14 cellular contexts compared by ENCODE assay signal in genomic region chrX:35726176-35726575, GRCh38.
A peak's percentile ranks its signal among the peaks of the same experiment; 100 is the strongest.
DNase-seq lines count a peak whose midpoint lies in the region; ATAC-seq and TF ChIP-seq lines count a peak whose summit lies in the region.
"Had no signal": no experiment of that assay in that cellular context is flagged by ENCODE, and none has a peak within 500 bp of the region (broad histone marks: within the 10 kb centered on the region; RNA-seq: fewer than 3 reads in every experiment).

No MANE protein-coding gene starts in this region.

- H3K9ac ChIP-seq in SK-N-MC (ENCODE audit: insufficient read length): no peak overlapping the region

- no peak overlapping the region for H3K4me3 ChIP-seq in SK-N-MC
- H3K4me3 ChIP-seq: thoracic aorta had no signal

- no peak for ATAC-seq in HG03175 (IDR thresholded peaks at IDR 0.05; ENCODE audit: unreplicated experiment)

- H3K27me3 Mint-ChIP-seq in HFFc6 (ENCODE audit: insufficient read depth): no peaks in the 10 kb centered on the region; the same call in 1 of the 2 replicates
- H3K27me3 Mint-ChIP-seq: CD8-positive, alpha-beta memory T cell had no signal

- DNase-seq in ACHN: peak; percentile 8
- peak; percentile 0 for DNase-seq in HFFc6
- peak; percentile 8 for DNase-seq in SK-N-MC (ENCODE audit: low read depth, low spot score)
- DNase-seq in foreskin melanocyte: peak; percentile 2
- DNase-seq in activated CD4-positive, alpha-beta T cell treated with anti-CD3 and anti-CD28 coated beads, Interleukin-2, amount 50 U/mL, for 48 hours: no peak
- no peak for DNase-seq in central memory CD4-positive, alpha-beta T cell
- DNase-seq in NCI-H1436 (lab: John Stamatoyannopoulos, UW): no peak
- DNase-seq: activated effector memory CD4-positive, alpha-beta T cell treated with anti-CD3 and anti-CD28 coated beads, Interleukin-2, amount 50 U/mL, for 16 hours; CD8-positive, alpha-beta memory T cell; effector CD4-positive, alpha-beta T cell; H7; stimulated activated CD4-positive, alpha-beta T cell treated with anti-CD3 and anti-CD28 coated beads, Interleukin-4, amount 100 ng/mL, for 4 hours had no signal

- peak; percentile 38; the same call in 1 of the 2 replicates for TF ChIP-seq CTCF in HFFc6 (IDR thresholded peaks at IDR 0.05)

- no peak overlapping the region for H3K27ac Mint-ChIP-seq in HFFc6
- H3K27ac Mint-ChIP-seq: CD8-positive, alpha-beta memory T cell had no signal

- H3K36me3 Mint-ChIP-seq in HFFc6 (ENCODE audit: low read depth): no peaks in the 10 kb centered on the region
- H3K36me3 Mint-ChIP-seq: CD8-positive, alpha-beta memory T cell had no signal

- no peaks in the 10 kb centered on the region for H3K9me3 Mint-ChIP-seq in HFFc6

- in situ Hi-C loops in ACHN (cut with HindIII; ENCODE audit: low pct_ligation_motif_present, low pct_unique_long_range_greater_than_20kb, low sequenced_read_pairs): no loop called here

- no peaks in the 10 kb centered on the region for H3K36me3 ChIP-seq in SK-N-MC (ENCODE audit: insufficient read depth, low read length)
- H3K36me3 ChIP-seq: thoracic aorta had no signal

- H3K4me3 Mint-ChIP-seq in HFFc6: no peak overlapping the region
- H3K4me3 Mint-ChIP-seq: CD8-positive, alpha-beta memory T cell had no signal

- no peak overlapping the region for H3K27ac ChIP-seq in SK-N-MC
- H3K27ac ChIP-seq: thoracic aorta had no signal

- H3K9me3 ChIP-seq in SK-N-MC (ENCODE audit: low read depth, low read length): no peaks in the 10 kb centered on the region
- H3K9me3 ChIP-seq: thoracic aorta had no signal

- H3K4me1 Mint-ChIP-seq in HFFc6 (ENCODE audit: low read depth): no peaks in the 10 kb centered on the region
- H3K4me1 Mint-ChIP-seq: CD8-positive, alpha-beta memory T cell had no signal

Comparison
In these comparisons a context has a peak if more than half of its experiments do, and no peak if none do; other contexts are left out.
1. DNase-seq: peak in ACHN (single experiment), HFFc6 (single experiment), SK-N-MC (single experiment) and foreskin melanocyte (single experiment); none in activated CD4-positive, alpha-beta T cell treated with anti-CD3 and anti-CD28 coated beads, Interleukin-2, amount 50 U/mL, for 48 hours (0 of 2), central memory CD4-positive, alpha-beta T cell (single experiment) and NCI-H1436 (single experiment).